In the genomic region with DNA sequence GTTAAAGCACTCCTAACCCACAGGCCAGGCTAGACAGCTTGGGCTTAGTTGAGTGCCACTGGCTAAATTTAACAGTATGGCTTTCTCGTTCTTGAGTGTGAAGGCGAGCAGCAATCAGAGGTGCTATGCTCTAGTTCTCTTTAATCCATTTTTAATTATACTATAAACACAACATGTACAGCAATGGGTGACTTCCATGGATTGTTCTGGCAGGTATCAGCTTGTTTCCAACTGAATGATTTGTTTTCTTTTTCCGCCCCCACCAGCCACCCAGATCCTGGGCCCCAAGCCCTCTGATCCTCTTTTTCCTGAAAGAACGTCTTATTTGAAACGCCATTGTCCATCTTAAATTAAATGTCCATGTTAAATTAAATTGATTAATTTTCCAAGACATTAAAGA, we compare ENCODE assay signal across 15 cellular contexts.
"Had no signal": no experiment of that assay in that cellular context is flagged by ENCODE, and none has a peak within 500 bp of the region (broad histone marks: within the 10 kb centered on the region; RNA-seq: fewer than 3 reads in every experiment).

No MANE protein-coding gene starts in this region.

- H3K4me1 Mint-ChIP-seq: neural crest cell had no signal

- ATAC-seq: activated CD4-positive, CD25-positive, alpha-beta regulatory T cell treated with anti-CD3 and anti-CD28 coated beads, Interleukin-2, amount 50 U/mL, for 24 hours; left ventricle myocardium superior had no signal

- H3K4me3 Mint-ChIP-seq: activated naive CD8-positive, alpha-beta T cell; endodermal cell; neural crest cell had no signal

- DNase-seq: activated CD4-positive, alpha-beta T cell treated with anti-CD3 and anti-CD28 coated beads, Interleukin-2, amount 50 U/mL, for 48 hours; activated gamma-delta T cell; activated T-cell treated with anti-CD3 and anti-CD28 coated beads, Interleukin-2, amount 50 U/mL, for 48 hours; brain microvascular endothelial cell; endodermal cell; foreskin melanocyte; kidney; left ventricle myocardium superior; pancreas; retina; T-helper 2 cell; tibial artery had no signal

- H3K27me3 Mint-ChIP-seq: activated naive CD8-positive, alpha-beta T cell had no signal

- H3K27ac Mint-ChIP-seq: activated naive CD8-positive, alpha-beta T cell had no signal

- H3K36me3 Mint-ChIP-seq: activated naive CD8-positive, alpha-beta T cell had no signal

- H3K36me3 ChIP-seq: brain microvascular endothelial cell, pancreas, tibial artery had no signal

- H3K27me3 ChIP-seq: brain microvascular endothelial cell, pancreas, tibial artery had no signal

- H3K27ac ChIP-seq: brain microvascular endothelial cell, tibial artery had no signal

- H3K4me1 ChIP-seq: pancreas had no signal

- H3K9me3 ChIP-seq: pancreas, tibial artery had no signal

- H3K9me3 Mint-ChIP-seq: endodermal cell, neural crest cell had no signal

- H3K4me3 ChIP-seq: pancreas, tibial artery had no signal
